ENCODE assay signal across 20 cellular contexts in genomic region chr17:30565073-30565935, GRCh38.
A peak's percentile ranks its signal among the peaks of the same experiment; 100 is the strongest.
DNase-seq lines count a peak whose midpoint lies in the region; ATAC-seq and TF ChIP-seq lines count a peak whose summit lies in the region.
"Had no signal": no experiment of that assay in that cellular context is flagged by ENCODE, and none has a peak within 500 bp of the region (broad histone marks: within the 10 kb centered on the region; RNA-seq: fewer than 3 reads in every experiment).

No MANE protein-coding gene starts in this region.

- H3K9me3 ChIP-seq in A673 (ENCODE audit: low read depth, low read length, poor library complexity, severe bottlenecking) = no peaks in the 10 kb centered on the region
- H3K9me3 ChIP-seq: BE2C, heart right ventricle, sigmoid colon had no signal

- H3K27ac ChIP-seq in A673 (ENCODE audit: low read depth, low read length, poor library complexity, severe bottlenecking) (no peak overlapping the region), foreskin keratinocyte (no peak overlapping the region)
- H3K27ac ChIP-seq: heart right ventricle, sigmoid colon had no signal

- H3K27me3 ChIP-seq in A673 (replicated peaks; ENCODE audit: insufficient read depth, low read depth, low read length, poor library complexity) = no peaks in the 10 kb centered on the region
- H3K27me3 ChIP-seq in foreskin keratinocyte = peaks cover 10% of the 10 kb centered on the region
- H3K27me3 ChIP-seq: BE2C had no signal

- peak; percentile 27 for ATAC-seq in foreskin keratinocyte
- ATAC-seq in HG02870 (IDR thresholded peaks at IDR 0.05; ENCODE audit: unreplicated experiment) = no peak
- ATAC-seq: activated naive CD4-positive, alpha-beta T cell treated with anti-CD3 and anti-CD28 coated beads, Interleukin-2, amount 50 U/mL, for 72 hours; heart right ventricle; left ventricle myocardium superior; naive thymus-derived CD8-positive, alpha-beta T cell; stimulated activated memory B cell treated with anti-CD40 and anti-IgM and Interleukin-4, amounts not matched to agents 10 μg/mL and 1 μg/mL and 100 μg/mL, for 72 hours had no signal

- intact Hi-C loops in A673 (cut with micrococcal nuclease; ENCODE audit: unreplicated experiment) = no loop called here

- H3K27me3 Mint-ChIP-seq in osteocyte (ENCODE audit: unreplicated experiment) = peaks cover 17% of the 10 kb centered on the region

- H3K36me3 ChIP-seq in A673 (ENCODE audit: insufficient read depth, low read length, poor library complexity, severe bottlenecking) = no peaks in the 10 kb centered on the region
- H3K36me3 ChIP-seq: BE2C, heart right ventricle, sigmoid colon had no signal

- no TSS peak for BruUV-seq in A673 (replicated peaks; lab: Mats Ljungman, UMichigan)

- H3K27ac Mint-ChIP-seq in osteocyte (ENCODE audit: unreplicated experiment) = no peak overlapping the region
- H3K27ac Mint-ChIP-seq: activated B cell treated with CpG ODN at 0.5 μM for 24 hours; activated naive CD4-positive, alpha-beta T cell treated with anti-CD3 and anti-CD28 coated beads, Interleukin-2, amount 50 U/mL, for 72 hours; stimulated activated memory B cell treated with anti-CD40 and anti-IgM and Interleukin-4, amounts not matched to agents 10 μg/mL and 1 μg/mL and 100 μg/mL, for 72 hours had no signal

- H3K4me3 ChIP-seq in A673 (ENCODE audit: low read depth, low read length, poor library complexity, severe bottlenecking) = no peak overlapping the region
- H3K4me3 ChIP-seq: heart right ventricle, sigmoid colon had no signal

- H3K4me3 Mint-ChIP-seq in osteocyte (ENCODE audit: unreplicated experiment) = no peak overlapping the region
- H3K4me3 Mint-ChIP-seq: activated B cell treated with CpG ODN at 0.5 μM for 24 hours; naive thymus-derived CD8-positive, alpha-beta T cell; stimulated activated memory B cell treated with anti-CD40 and anti-IgM and Interleukin-4, amounts not matched to agents 10 μg/mL and 1 μg/mL and 100 μg/mL, for 72 hours had no signal

- H3K36me3 Mint-ChIP-seq in osteocyte (ENCODE audit: unreplicated experiment) = no peaks in the 10 kb centered on the region
- H3K36me3 Mint-ChIP-seq: activated naive CD4-positive, alpha-beta T cell treated with anti-CD3 and anti-CD28 coated beads, Interleukin-2, amount 50 U/mL, for 72 hours; naive thymus-derived CD8-positive, alpha-beta T cell; stimulated activated memory B cell treated with anti-CD40 and anti-IgM and Interleukin-4, amounts not matched to agents 10 μg/mL and 1 μg/mL and 100 μg/mL, for 72 hours had no signal

- POLR2A ChIA-PET in A673 (lab: Charles Lee; ENCODE audit: low non-redundant PET) = interaction anchor here (0.6 kb wide), 1 partner anchor 21 kb away, joined by 4 read pairs; no protein-coding TSS in a partner anchor

- peak; percentile 32 for DNase-seq in A673 (ENCODE audit: low spot score)
- DNase-seq in EL = peak; percentile 27
- peak; percentile 64 for DNase-seq in NCI-H69 (lab: John Stamatoyannopoulos, UW)
- DNase-seq in foreskin keratinocyte = peak; percentile 22 to 52
- no peak for DNase-seq in NCI-H2107 (lab: John Stamatoyannopoulos, UW)
- no peak for DNase-seq in osteocyte (ENCODE audit: extremely low spot score, unreplicated experiment)
- no peak for DNase-seq in NAMALWA (ENCODE audit: low spot score)
- DNase-seq: activated B cell treated with CpG ODN at 0.5 μM for 24 hours; activated CD8-positive, alpha-beta memory T cell treated with anti-CD3 and anti-CD28 coated beads, Interleukin-2, amount 50 U/mL, for 4 hours; BE2C; heart right ventricle; Karpas-422; left ventricle myocardium superior; NCI-H2171; sigmoid colon; stimulated activated CD4-positive, alpha-beta T cell treated with anti-CD3 and anti-CD28 coated beads, Interleukin-4, amount 100 ng/mL, for 24 hours had no signal

- peaks cover 22% of the 10 kb centered on the region for H3K4me1 ChIP-seq in A673 (ENCODE audit: insufficient read depth, low read length, poor library complexity, severe bottlenecking)
- no peaks in the 10 kb centered on the region for H3K4me1 ChIP-seq in foreskin keratinocyte
- H3K4me1 ChIP-seq: BE2C, heart right ventricle, sigmoid colon had no signal

- TF ChIP-seq CTCF in A673 (conservative IDR thresholded peaks at IDR 0.05; ENCODE audit: low read depth, low read length) (0 out of 2 replicates have a peak, but pooled peaks have one; percentile 22), foreskin keratinocyte (conservative IDR thresholded peaks at IDR 0.05) (peak; percentile 32), osteocyte (IDR thresholded peaks at IDR 0.05) (no peak)

- peaks cover 10% of the 10 kb centered on the region for H3K4me1 Mint-ChIP-seq in osteocyte (ENCODE audit: unreplicated experiment)
- H3K4me1 Mint-ChIP-seq: naive thymus-derived CD8-positive, alpha-beta T cell had no signal

- CTCF ChIA-PET in A673 (lab: Charles Lee) = interaction anchor here (0.6 kb wide), 1 partner anchor 45 kb away, joined by 9 read pairs; no protein-coding TSS in a partner anchor

- no peaks in the 10 kb centered on the region for H3K9me3 Mint-ChIP-seq in osteocyte (ENCODE audit: unreplicated experiment)
- H3K9me3 Mint-ChIP-seq: activated B cell treated with CpG ODN at 0.5 μM for 24 hours; activated naive CD4-positive, alpha-beta T cell treated with anti-CD3 and anti-CD28 coated beads, Interleukin-2, amount 50 U/mL, for 72 hours; stimulated activated memory B cell treated with anti-CD40 and anti-IgM and Interleukin-4, amounts not matched to agents 10 μg/mL and 1 μg/mL and 100 μg/mL, for 72 hours had no signal

Comparison
In these comparisons a context has a peak if more than half of its experiments do, and no peak if none do; other contexts are left out.
1. DNase-seq: peak in A673 (single experiment), EL (single experiment), NCI-H69 (single experiment) and foreskin keratinocyte (2 of 2); none in NCI-H2107 (single experiment), osteocyte (single experiment) and NAMALWA (single experiment).